Comparison of ENCODE assay signal across 8 cellular contexts in genomic region chr16:3458278-3458851, GRCh38. TPM values are rescaled to one million over a fixed set of nuclear protein-coding genes. Genes with fewer than 3 reads are reported as not detected.
A peak's percentile ranks its signal among the peaks of the same experiment; 100 is the strongest.
DNase-seq lines count a peak whose midpoint lies in the region; ATAC-seq and TF ChIP-seq lines count a peak whose summit lies in the region.

No MANE protein-coding gene starts in this region.

- TF ChIP-seq CTCF in HFFc6 (IDR thresholded peaks at IDR 0.05) = no peak
- TF ChIP-seq CTCF in RWPE2 (IDR thresholded peaks at IDR 0.05; ENCODE audit: poor library complexity, severe bottlenecking) = no peak

- H3K27ac ChIP-seq in RWPE2 (ENCODE audit: poor library complexity, severe bottlenecking) (peak overlapping the region; percentile 74), muscle layer of duodenum (ENCODE audit: low read length) (peak overlapping the region; percentile 91)
- H3K27ac ChIP-seq in effector memory CD4-positive, alpha-beta T cell (ENCODE audit: insufficient read depth, low read length, poor library complexity, severe bottlenecking) = peak overlapping the region; percentile 95

- peak overlapping the region; percentile 96 for H3K27ac Mint-ChIP-seq in HFFc6

- H3K36me3 ChIP-seq in RWPE2 (ENCODE audit: low read depth) = no peaks in the 10 kb centered on the region; the same call in 1 of the 2 replicates
- no peaks in the 10 kb centered on the region for H3K36me3 ChIP-seq in effector memory CD4-positive, alpha-beta T cell (ENCODE audit: control insufficient read depth, insufficient read depth, low read length)
- H3K36me3 ChIP-seq in muscle layer of duodenum (ENCODE audit: control insufficient read depth in 1 of 2, insufficient read depth in 2 of 2, low read length in 2 of 2) = no peaks in the 10 kb centered on the region

- DNase-seq in NCI-H2227 (lab: John Stamatoyannopoulos, UW; ENCODE audit: unreplicated experiment) (peak; percentile 55), NCI-H2227 treated with DMSO at 0.1 percent for 48 hours (lab: John Stamatoyannopoulos, UW) (no peak), HFFc6 (peak; percentile 32), RWPE2 (ENCODE audit: low spot score) (no peak), cortex of kidney (lab: John Stamatoyannopoulos, UW) (no peak)
- DNase-seq in effector memory CD4-positive, alpha-beta T cell = no peak

- H3K9me3 Mint-ChIP-seq in HFFc6 = no peaks in the 10 kb centered on the region

- H3K27me3 Mint-ChIP-seq in HFFc6 (ENCODE audit: insufficient read depth) = no peaks in the 10 kb centered on the region; the same call in 1 of the 2 replicates

- peaks cover 55% of the 10 kb centered on the region for H3K4me1 Mint-ChIP-seq in HFFc6 (ENCODE audit: low read depth)

- no peaks in the 10 kb centered on the region for H3K27me3 ChIP-seq in RWPE2 (ENCODE audit: insufficient read depth, poor library complexity, severe bottlenecking)
- no peaks in the 10 kb centered on the region for H3K27me3 ChIP-seq in effector memory CD4-positive, alpha-beta T cell (replicated peaks; ENCODE audit: control insufficient read depth, insufficient read depth, low read length, poor library complexity, severe bottlenecking)
- H3K27me3 ChIP-seq in muscle layer of duodenum (ENCODE audit: low read depth, low read length) = no peaks in the 10 kb centered on the region

- ATAC-seq in RWPE2 (ENCODE audit: low read depth) (peak; percentile 21; the same call in 1 of the 3 replicates), esophagus mucosa (no peak)

- peaks cover 6% of the 10 kb centered on the region for H3K4me1 ChIP-seq in RWPE2 (ENCODE audit: insufficient read depth, poor library complexity, severe bottlenecking)
- H3K4me1 ChIP-seq in effector memory CD4-positive, alpha-beta T cell (ENCODE audit: control insufficient read depth, insufficient read depth, low read length, poor library complexity, severe bottlenecking) = peaks cover 30% of the 10 kb centered on the region
- peaks cover 14 to 49% of the 10 kb centered on the region in 2 donors for H3K4me1 ChIP-seq in muscle layer of duodenum (ENCODE audit: control insufficient read depth in 1 of 2, insufficient read depth in 2 of 2, low read length in 2 of 2)

- H3K4me3 Mint-ChIP-seq in HFFc6 = peak overlapping the region; percentile 94

- H3K36me3 Mint-ChIP-seq in HFFc6 (ENCODE audit: low read depth) = peaks cover 4% of the 10 kb centered on the region; the same call in 1 of the 2 replicates

- H3K4me3 ChIP-seq in RWPE2 (ENCODE audit: severe bottlenecking) (peak overlapping the region; percentile 84), muscle layer of duodenum (ENCODE audit: low read depth in 1 of 2, low read length in 2 of 2) (peak overlapping the region; percentile 67 to 77)
- H3K4me3 ChIP-seq in effector memory CD4-positive, alpha-beta T cell (ENCODE audit: insufficient read depth, low read depth, low read length, poor library complexity, severe bottlenecking) = peak overlapping the region; percentile 76

- H3K9me3 ChIP-seq in RWPE2 (ENCODE audit: severe bottlenecking) = no peaks in the 10 kb centered on the region
- H3K9me3 ChIP-seq in effector memory CD4-positive, alpha-beta T cell (ENCODE audit: control insufficient read depth, low read length) = no peaks in the 10 kb centered on the region
- H3K9me3 ChIP-seq in muscle layer of duodenum (ENCODE audit: control insufficient read depth in 1 of 2, low read length in 2 of 2) = no peaks in the 10 kb centered on the region

RNA-seq across cellular contexts. Expression of gene NAA60, which starts 14.9 kb away (rescaled TPM):
- 10 to 100 TPM; 30.7 to 44.6 (median 34.6) TPM for total RNA-seq in HFFc6 (2021; fragmentation: NEBNext Ultra II Directional; extraction: Animal tissue kit (Norgen Biotek cat#: 25700))
- 24.5 TPM for total RNA-seq in esophagus mucosa

RNA-seq across cellular contexts. Expression of gene ZNF597, which starts 15.1 kb away (rescaled TPM):
- total RNA-seq in HFFc6 (2021; fragmentation: NEBNext Ultra II Directional; extraction: Animal tissue kit (Norgen Biotek cat#: 25700)) = 1 to 10 TPM; 1.6 to 2.3 (median 1.8) TPM
- total RNA-seq in esophagus mucosa = 1.00 TPM

RNA-seq across cellular contexts. Expression of gene C16orf90, which starts 36.9 kb away (rescaled TPM):
- total RNA-seq in HFFc6 (2021; fragmentation: NEBNext Ultra II Directional; extraction: Animal tissue kit (Norgen Biotek cat#: 25700)) = not detected
- not detected for total RNA-seq in esophagus mucosa

RNA-seq across cellular contexts. Expression of gene CLUAP1, which starts 42.4 kb away (rescaled TPM):
- total RNA-seq in HFFc6 (2021; fragmentation: NEBNext Ultra II Directional; extraction: Animal tissue kit (Norgen Biotek cat#: 25700)) = 10 to 100 TPM; 22.8 to 28.5 (median 25.8) TPM
- total RNA-seq in esophagus mucosa = 8.0 TPM

RNA-seq across cellular contexts. Expression of gene ZNF174, which starts 57.4 kb away (rescaled TPM):
- 10 to 100 TPM in 3 of 6 experiments, 1 to 10 TPM in 3; 8.6 to 10.7 (median 10.1) TPM for total RNA-seq in HFFc6 (2021; fragmentation: NEBNext Ultra II Directional; extraction: Animal tissue kit (Norgen Biotek cat#: 25700))
- 4.0 TPM for total RNA-seq in esophagus mucosa

Comparison
In these comparisons a context has a peak if more than half of its experiments do, and no peak if none do; other contexts are left out.
1. DNase-seq: peak in NCI-H2227 (single experiment) and HFFc6 (single experiment); none in NCI-H2227 treated with DMSO at 0.1 percent for 48 hours (single experiment), RWPE2 (single experiment), effector memory CD4-positive, alpha-beta T cell (0 of 3) and cortex of kidney (single experiment).
2. Peak in every context shown above with its lines, with median percentiles within 50 percentile points of each other: H3K27ac ChIP-seq and H3K4me3 ChIP-seq.